In the genomic region with DNA sequence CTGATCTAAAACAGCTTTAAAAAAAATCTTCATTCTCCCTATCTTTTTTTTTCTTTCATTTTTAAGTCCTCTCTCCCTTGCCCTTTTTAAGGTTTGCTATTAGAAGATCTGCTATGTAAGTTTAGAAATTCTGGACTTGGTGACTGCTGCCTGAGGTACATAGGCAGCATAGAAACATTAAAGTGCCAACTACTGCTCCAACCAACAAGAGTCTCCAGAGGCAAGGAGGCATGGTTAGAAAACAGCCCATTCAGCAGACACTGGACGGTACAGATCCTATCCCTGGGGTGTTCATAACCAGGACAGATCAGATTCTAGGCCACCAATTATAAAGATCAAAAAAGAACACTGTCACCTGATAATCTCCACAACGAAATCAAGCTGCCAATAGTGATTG, we compare ENCODE assay signal across 8 cellular contexts. TPM values are rescaled to one million over a fixed set of nuclear protein-coding genes. Genes with fewer than 3 reads are reported as not detected.
DNase-seq lines count a peak whose midpoint lies in the region; ATAC-seq and TF ChIP-seq lines count a peak whose summit lies in the region.

No MANE protein-coding gene starts in this region.

- H3K27me3 Mint-ChIP-seq in activated CD4-positive, alpha-beta memory T cell treated with anti-CD3 and anti-CD28 coated beads for 36 hours, result no peaks in the 10 kb centered on the region
- H3K27me3 Mint-ChIP-seq in glutamatergic neuron (ENCODE audit: unreplicated experiment) (no peaks in the 10 kb centered on the region), Calu3 (ENCODE audit: unreplicated experiment) (no peaks in the 10 kb centered on the region)

- peaks cover 72% of the 10 kb centered on the region for H3K4me1 Mint-ChIP-seq in activated CD4-positive, alpha-beta memory T cell treated with anti-CD3 and anti-CD28 coated beads for 36 hours (ENCODE audit: low read depth)
- H3K4me1 Mint-ChIP-seq in glutamatergic neuron (ENCODE audit: low read depth, unreplicated experiment) (peaks cover 29% of the 10 kb centered on the region), Calu3 (ENCODE audit: low read depth, unreplicated experiment) (no peaks in the 10 kb centered on the region)

- intact Hi-C loops in activated CD4-positive, alpha-beta memory T cell treated with anti-CD3 and anti-CD28 coated beads for 36 hours (cut with micrococcal nuclease), result no loop called here
- intact Hi-C loops in sciatic nerve (cut with DNase I), result no loop called here
- intact Hi-C loops in Calu3 (cut with micrococcal nuclease; ENCODE audit: unreplicated experiment), result no loop called here

- TF ChIP-seq CTCF in DOHH2 (IDR thresholded peaks at IDR 0.05; ENCODE audit: low read depth, low read length, poor library complexity, severe bottlenecking) (no peak), glutamatergic neuron (IDR thresholded peaks at IDR 0.05; ENCODE audit: partially characterized antibody, unreplicated experiment) (no peak), Calu3 (IDR thresholded peaks at IDR 0.05; ENCODE audit: unreplicated experiment) (no peak)

- no TSS peak for BruUV-seq in Calu3 (replicated peaks; lab: Mats Ljungman, UMichigan)

- POLR2A ChIA-PET in activated CD4-positive, alpha-beta memory T cell treated with anti-CD3 and anti-CD28 coated beads for 36 hours (lab: Charles Lee), result interaction anchor here (0.9 to 1.5 kb wide), 3 partner anchors 9 to 17 kb away, joined by 4 read pairs; no protein-coding TSS in a partner anchor

- no peak overlapping the region for H3K4me3 ChIP-seq in DOHH2 (ENCODE audit: low read length)

- ATAC-seq in sciatic nerve (peak; percentile 4), HG02970 (IDR thresholded peaks at IDR 0.05; ENCODE audit: low FRiP score, unreplicated experiment) (no peak), GM21825 (IDR thresholded peaks at IDR 0.05; ENCODE audit: unreplicated experiment) (no peak)

- H3K9me2 ChIP-seq in DOHH2 (replicated peaks; ENCODE audit: control insufficient read depth, low read length), result no peaks in the 10 kb centered on the region

- no peaks in the 10 kb centered on the region; the same call in 1 of the 2 replicates for H4K20me1 ChIP-seq in DOHH2 (ENCODE audit: control insufficient read depth, insufficient read depth, low read depth, low read length)

- peak overlapping the region; percentile 75 for H3K4me3 Mint-ChIP-seq in activated CD4-positive, alpha-beta memory T cell treated with anti-CD3 and anti-CD28 coated beads for 36 hours
- H3K4me3 Mint-ChIP-seq in glutamatergic neuron (ENCODE audit: unreplicated experiment), result peak overlapping the region; percentile 31
- no peak overlapping the region for H3K4me3 Mint-ChIP-seq in Calu3 (ENCODE audit: low read depth, unreplicated experiment)

- H3K9me3 ChIP-seq in DOHH2 (ENCODE audit: control insufficient read depth, insufficient read depth, low read length), result no peaks in the 10 kb centered on the region

- no peaks in the 10 kb centered on the region for H3K9me3 Mint-ChIP-seq in activated CD4-positive, alpha-beta memory T cell treated with anti-CD3 and anti-CD28 coated beads for 36 hours
- H3K9me3 Mint-ChIP-seq in glutamatergic neuron (ENCODE audit: unreplicated experiment), result no peaks in the 10 kb centered on the region
- H3K9me3 Mint-ChIP-seq in Calu3 (ENCODE audit: low read depth, unreplicated experiment), result no peaks in the 10 kb centered on the region

- 0 out of 2 replicates have a peak, but pooled peaks cover 5% of the 10 kb centered on the region for H3F3A ChIP-seq in DOHH2 (ENCODE audit: control insufficient read depth, insufficient read depth)

- H3K27ac ChIP-seq in DOHH2 (ENCODE audit: low read depth, low read length), result no peak overlapping the region

- peaks cover 20% of the 10 kb centered on the region for H3K36me3 Mint-ChIP-seq in activated CD4-positive, alpha-beta memory T cell treated with anti-CD3 and anti-CD28 coated beads for 36 hours
- H3K36me3 Mint-ChIP-seq in glutamatergic neuron (ENCODE audit: unreplicated experiment), result no peaks in the 10 kb centered on the region
- H3K36me3 Mint-ChIP-seq in Calu3 (ENCODE audit: insufficient read depth, unreplicated experiment), result peaks cover 16% of the 10 kb centered on the region

- CTCF ChIA-PET in activated CD4-positive, alpha-beta memory T cell treated with anti-CD3 and anti-CD28 coated beads for 36 hours (lab: Charles Lee), result interaction anchor here (0.6 to 2.5 kb wide), 9 partner anchors 9 to 178 kb away, joined by 3 to 11 read pairs (median 4); no protein-coding TSS in a partner anchor
- CTCF ChIA-PET in Calu3 (lab: Charles Lee), result no interaction called here

- peaks cover 67% of the 10 kb centered on the region for H3K4me1 ChIP-seq in DOHH2 (ENCODE audit: control insufficient read depth, low read length)

- peak overlapping the region; percentile 20 for H3K4me2 ChIP-seq in DOHH2 (ENCODE audit: low read length)

- DNase-seq in activated CD4-positive, alpha-beta memory T cell treated with anti-CD3 and anti-CD28 coated beads for 36 hours, result no peak
- DNase-seq in glutamatergic neuron, result no peak
- no peak for DNase-seq in sciatic nerve (ENCODE audit: low spot score)
- no peak for DNase-seq in NCI-H2171 (lab: John Stamatoyannopoulos, UW)
- no peak for DNase-seq in Calu3

- no peaks in the 10 kb centered on the region for H3K27me3 ChIP-seq in DOHH2 (ENCODE audit: control insufficient read depth, low read length)

- peaks cover 39% of the 10 kb centered on the region for H3K36me3 ChIP-seq in DOHH2 (ENCODE audit: control insufficient read depth, low read length)

- H3K27ac Mint-ChIP-seq in activated CD4-positive, alpha-beta memory T cell treated with anti-CD3 and anti-CD28 coated beads for 36 hours, result peak overlapping the region; percentile 85
- peak overlapping the region; percentile 84 for H3K27ac Mint-ChIP-seq in glutamatergic neuron (ENCODE audit: unreplicated experiment)
- H3K27ac Mint-ChIP-seq in Calu3 (ENCODE audit: unreplicated experiment), result no peak overlapping the region

- H3K79me2 ChIP-seq in DOHH2 (ENCODE audit: control insufficient read depth, low read length), result peaks cover 77% of the 10 kb centered on the region

RNA-seq across cellular contexts. Expression of a gene that starts 36.6 kb away (rescaled TPM):
- total RNA-seq in activated CD4-positive, alpha-beta memory T cell treated with anti-CD3 and anti-CD28 coated beads for 36 hours, result 1 to 10 TPM; 1.3 to 1.5 TPM
- total RNA-seq in glutamatergic neuron (ENCODE audit: unreplicated experiment) (1.5 TPM), sciatic nerve (0.71 TPM), Calu3 (2022) (1.3 and 1.9 TPM in 2 replicates)

RNA-seq across cellular contexts. Expression of a gene that starts 45.9 kb away (rescaled TPM):
- total RNA-seq in activated CD4-positive, alpha-beta memory T cell treated with anti-CD3 and anti-CD28 coated beads for 36 hours, result not detected
- not detected for total RNA-seq in glutamatergic neuron (ENCODE audit: unreplicated experiment)
- total RNA-seq in sciatic nerve, result not detected
- not detected in 2 replicates for total RNA-seq in Calu3 (2022)

RNA-seq across cellular contexts. Expression of a gene that starts 54.4 kb away (rescaled TPM):
- total RNA-seq in activated CD4-positive, alpha-beta memory T cell treated with anti-CD3 and anti-CD28 coated beads for 36 hours, result not detected
- not detected for total RNA-seq in glutamatergic neuron (ENCODE audit: unreplicated experiment)
- 1.2 TPM for total RNA-seq in sciatic nerve
- total RNA-seq in Calu3 (2022), result not detected in 2 replicates
